In genomic region chr4:112236040-112236439, GRCh38 we compare ENCODE assay signal across 22 cellular contexts.
"Had no signal": no experiment of that assay in that cellular context is flagged by ENCODE, and none has a peak within 500 bp of the region (broad histone marks: within the 10 kb centered on the region; RNA-seq: fewer than 3 reads in every experiment).

No MANE protein-coding gene starts in this region.

- H3K36me3 ChIP-seq: esophagus muscularis mucosa, gastrocnemius medialis, heart right ventricle, ovary, suprapubic skin, thyroid gland, upper lobe of right lung, vagina had no signal

- H3K4me3 ChIP-seq: esophagus muscularis mucosa, gastrocnemius medialis, heart right ventricle, mucosa of descending colon, ovary, smooth muscle cell, suprapubic skin, thyroid gland, upper lobe of right lung, vagina had no signal

- H3K9me3 Mint-ChIP-seq: dendritic cell treated with granulocyte-macrophage colony-stimulating factor and Interleukin-4, amounts not matched to agents 40 ng/mL and 50 ng/mL, for 4 days; effector memory CD8-positive, alpha-beta T cell; naive thymus-derived CD8-positive, alpha-beta T cell; neural crest cell had no signal

- H3K27me3 ChIP-seq: esophagus muscularis mucosa, gastrocnemius medialis, heart right ventricle, ovary, suprapubic skin, thyroid gland, upper lobe of right lung, vagina had no signal

- H3K27ac Mint-ChIP-seq: dendritic cell treated with granulocyte-macrophage colony-stimulating factor and Interleukin-4, amounts not matched to agents 40 ng/mL and 50 ng/mL, for 4 days; effector memory CD8-positive, alpha-beta T cell; progenitor cell of endocrine pancreas had no signal

- H3K27me3 Mint-ChIP-seq: dendritic cell treated with granulocyte-macrophage colony-stimulating factor and Interleukin-4, amounts not matched to agents 40 ng/mL and 50 ng/mL, for 4 days; effector memory CD8-positive, alpha-beta T cell; naive thymus-derived CD8-positive, alpha-beta T cell; progenitor cell of endocrine pancreas had no signal

- ATAC-seq: effector memory CD8-positive, alpha-beta T cell; gastrocnemius medialis; heart right ventricle; mucosa of descending colon; naive thymus-derived CD8-positive, alpha-beta T cell; right cardiac atrium; upper lobe of right lung had no signal

- FAIRE-seq: islet of Langerhans had no signal

- DNase-seq: effector memory CD8-positive, alpha-beta T cell; gastrocnemius medialis; heart right ventricle; hypothalamus; kidney glomerular epithelial cell; mucosa of descending colon; naive thymus-derived CD8-positive, alpha-beta T cell; ovary; right cardiac atrium; stimulated activated CD4-positive, alpha-beta T cell treated with anti-CD3 and anti-CD28 coated beads, Interleukin-2, amount 100 ng/mL, for 48 hours; stimulated activated naive CD4-positive, alpha-beta T cell treated with Interleukin-2 at 50 U/mL for 16 hours; thyroid gland; upper lobe of right lung had no signal

- H3K4me2 ChIP-seq: smooth muscle cell had no signal

- H3K4me3 Mint-ChIP-seq: dendritic cell treated with granulocyte-macrophage colony-stimulating factor and Interleukin-4, amounts not matched to agents 40 ng/mL and 50 ng/mL, for 4 days; effector memory CD8-positive, alpha-beta T cell; naive thymus-derived CD8-positive, alpha-beta T cell; neural crest cell had no signal

- H3K9me3 ChIP-seq: esophagus muscularis mucosa, gastrocnemius medialis, heart right ventricle, mucosa of descending colon, ovary, suprapubic skin, thyroid gland, upper lobe of right lung, vagina had no signal

- H3K27ac ChIP-seq: epithelial cell of prostate, esophagus muscularis mucosa, heart right ventricle, ovary, suprapubic skin, thyroid gland, upper lobe of right lung, vagina had no signal
